1 cellular context compared by ENCODE assay signal in the genomic region with DNA sequence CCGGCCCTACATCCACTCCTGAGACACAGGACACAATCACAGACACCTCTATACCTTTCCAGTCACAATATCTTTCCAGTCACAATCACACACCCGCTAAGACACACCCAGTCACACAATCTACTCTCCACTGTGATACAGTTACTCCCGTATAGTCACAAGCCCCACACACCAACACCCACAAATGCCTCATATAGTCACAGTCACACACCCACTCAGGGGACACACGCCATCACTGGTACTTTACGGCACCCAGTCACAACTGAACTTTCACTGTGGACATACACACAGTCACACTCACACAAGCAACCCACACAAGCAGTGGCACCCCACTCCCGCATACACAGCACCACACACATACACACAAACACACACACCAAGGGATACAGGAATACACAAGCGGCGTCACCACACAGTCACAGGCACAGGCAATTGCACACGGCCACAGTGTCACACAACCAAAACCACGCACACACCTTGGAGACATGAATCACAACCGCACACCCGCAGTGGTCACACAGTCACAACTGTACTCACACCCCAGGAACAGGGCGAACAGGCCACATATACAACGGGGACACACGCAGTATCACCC.
TF ChIP-seq lines count a peak whose summit lies in the region.

No MANE protein-coding gene starts in this region.

TF ChIP-seq in HepG2, 621 proteins besides CTCF, POLR2A, EP300 and RAD21 (continued from another document and continues in another):
- TF ChIP-seq, protein P1, sequence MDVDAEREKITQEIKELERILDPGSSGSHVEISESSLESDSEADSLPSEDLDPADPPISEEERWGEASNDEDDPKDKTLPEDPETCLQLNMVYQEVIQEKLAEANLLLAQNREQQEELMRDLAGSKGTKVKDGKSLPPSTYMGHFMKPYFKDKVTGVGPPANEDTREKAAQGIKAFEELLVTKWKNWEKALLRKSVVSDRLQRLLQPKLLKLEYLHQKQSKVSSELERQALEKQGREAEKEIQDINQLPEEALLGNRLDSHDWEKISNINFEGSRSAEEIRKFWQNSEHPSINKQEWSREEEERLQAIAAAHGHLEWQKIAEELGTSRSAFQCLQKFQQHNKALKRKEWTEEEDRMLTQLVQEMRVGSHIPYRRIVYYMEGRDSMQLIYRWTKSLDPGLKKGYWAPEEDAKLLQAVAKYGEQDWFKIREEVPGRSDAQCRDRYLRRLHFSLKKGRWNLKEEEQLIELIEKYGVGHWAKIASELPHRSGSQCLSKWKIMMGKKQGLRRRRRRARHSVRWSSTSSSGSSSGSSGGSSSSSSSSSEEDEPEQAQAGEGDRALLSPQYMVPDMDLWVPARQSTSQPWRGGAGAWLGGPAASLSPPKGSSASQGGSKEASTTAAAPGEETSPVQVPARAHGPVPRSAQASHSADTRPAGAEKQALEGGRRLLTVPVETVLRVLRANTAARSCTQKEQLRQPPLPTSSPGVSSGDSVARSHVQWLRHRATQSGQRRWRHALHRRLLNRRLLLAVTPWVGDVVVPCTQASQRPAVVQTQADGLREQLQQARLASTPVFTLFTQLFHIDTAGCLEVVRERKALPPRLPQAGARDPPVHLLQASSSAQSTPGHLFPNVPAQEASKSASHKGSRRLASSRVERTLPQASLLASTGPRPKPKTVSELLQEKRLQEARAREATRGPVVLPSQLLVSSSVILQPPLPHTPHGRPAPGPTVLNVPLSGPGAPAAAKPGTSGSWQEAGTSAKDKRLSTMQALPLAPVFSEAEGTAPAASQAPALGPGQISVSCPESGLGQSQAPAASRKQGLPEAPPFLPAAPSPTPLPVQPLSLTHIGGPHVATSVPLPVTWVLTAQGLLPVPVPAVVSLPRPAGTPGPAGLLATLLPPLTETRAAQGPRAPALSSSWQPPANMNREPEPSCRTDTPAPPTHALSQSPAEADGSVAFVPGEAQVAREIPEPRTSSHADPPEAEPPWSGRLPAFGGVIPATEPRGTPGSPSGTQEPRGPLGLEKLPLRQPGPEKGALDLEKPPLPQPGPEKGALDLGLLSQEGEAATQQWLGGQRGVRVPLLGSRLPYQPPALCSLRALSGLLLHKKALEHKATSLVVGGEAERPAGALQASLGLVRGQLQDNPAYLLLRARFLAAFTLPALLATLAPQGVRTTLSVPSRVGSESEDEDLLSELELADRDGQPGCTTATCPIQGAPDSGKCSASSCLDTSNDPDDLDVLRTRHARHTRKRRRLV (CRISPR knock-in tag; IDR thresholded peaks at IDR 0.05): no peak
- 0 out of 2 replicates have a peak, but pooled peaks have one; percentile 29 for TF ChIP-seq SP1 (IDR thresholded peaks at IDR 0.05)
- TF ChIP-seq SP1 (CRISPR knock-in tag; IDR thresholded peaks at IDR 0.05): no peak
- no peak for TF ChIP-seq ZFP37 (CRISPR knock-in tag; IDR thresholded peaks at IDR 0.05; ENCODE audit: borderline replicate concordance)
- no peak for TF ChIP-seq PPARG (CRISPR knock-in tag; conservative IDR thresholded peaks at IDR 0.05)
- no peak for TF ChIP-seq PCBP2 (optimal IDR thresholded peaks at IDR 0.05; ENCODE audit: low read depth, low read length, poor library complexity, severe bottlenecking)
- TF ChIP-seq, protein P2, sequence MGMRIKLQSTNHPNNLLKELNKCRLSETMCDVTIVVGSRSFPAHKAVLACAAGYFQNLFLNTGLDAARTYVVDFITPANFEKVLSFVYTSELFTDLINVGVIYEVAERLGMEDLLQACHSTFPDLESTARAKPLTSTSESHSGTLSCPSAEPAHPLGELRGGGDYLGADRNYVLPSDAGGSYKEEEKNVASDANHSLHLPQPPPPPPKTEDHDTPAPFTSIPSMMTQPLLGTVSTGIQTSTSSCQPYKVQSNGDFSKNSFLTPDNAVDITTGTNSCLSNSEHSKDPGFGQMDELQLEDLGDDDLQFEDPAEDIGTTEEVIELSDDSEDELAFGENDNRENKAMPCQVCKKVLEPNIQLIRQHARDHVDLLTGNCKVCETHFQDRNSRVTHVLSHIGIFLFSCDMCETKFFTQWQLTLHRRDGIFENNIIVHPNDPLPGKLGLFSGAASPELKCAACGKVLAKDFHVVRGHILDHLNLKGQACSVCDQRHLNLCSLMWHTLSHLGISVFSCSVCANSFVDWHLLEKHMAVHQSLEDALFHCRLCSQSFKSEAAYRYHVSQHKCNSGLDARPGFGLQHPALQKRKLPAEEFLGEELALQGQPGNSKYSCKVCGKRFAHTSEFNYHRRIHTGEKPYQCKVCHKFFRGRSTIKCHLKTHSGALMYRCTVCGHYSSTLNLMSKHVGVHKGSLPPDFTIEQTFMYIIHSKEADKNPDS (CRISPR knock-in tag; IDR thresholded peaks at IDR 0.05): no peak
- TF ChIP-seq ZMYM3 (CRISPR knock-in tag; IDR thresholded peaks at IDR 0.05): no peak
- TF ChIP-seq SALL2 (CRISPR knock-in tag; IDR thresholded peaks at IDR 0.05): no peak
- no peak for TF ChIP-seq DMAP1 (CRISPR knock-in tag; IDR thresholded peaks at IDR 0.05)
- TF ChIP-seq FOXK2 (IDR thresholded peaks at IDR 0.05): no peak
- TF ChIP-seq ZNF460 (CRISPR knock-in tag; IDR thresholded peaks at IDR 0.05; ENCODE audit: borderline replicate concordance): no peak
- no peak for TF ChIP-seq HMG20B (CRISPR knock-in tag; conservative IDR thresholded peaks at IDR 0.05)
- TF ChIP-seq, protein P3, sequence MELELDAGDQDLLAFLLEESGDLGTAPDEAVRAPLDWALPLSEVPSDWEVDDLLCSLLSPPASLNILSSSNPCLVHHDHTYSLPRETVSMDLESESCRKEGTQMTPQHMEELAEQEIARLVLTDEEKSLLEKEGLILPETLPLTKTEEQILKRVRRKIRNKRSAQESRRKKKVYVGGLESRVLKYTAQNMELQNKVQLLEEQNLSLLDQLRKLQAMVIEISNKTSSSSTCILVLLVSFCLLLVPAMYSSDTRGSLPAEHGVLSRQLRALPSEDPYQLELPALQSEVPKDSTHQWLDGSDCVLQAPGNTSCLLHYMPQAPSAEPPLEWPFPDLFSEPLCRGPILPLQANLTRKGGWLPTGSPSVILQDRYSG (CRISPR knock-in tag; IDR thresholded peaks at IDR 0.05): no peak
- no peak for TF ChIP-seq NRL (CRISPR knock-in tag; IDR thresholded peaks at IDR 0.05; ENCODE audit: borderline replicate concordance)
- TF ChIP-seq, protein P4, sequence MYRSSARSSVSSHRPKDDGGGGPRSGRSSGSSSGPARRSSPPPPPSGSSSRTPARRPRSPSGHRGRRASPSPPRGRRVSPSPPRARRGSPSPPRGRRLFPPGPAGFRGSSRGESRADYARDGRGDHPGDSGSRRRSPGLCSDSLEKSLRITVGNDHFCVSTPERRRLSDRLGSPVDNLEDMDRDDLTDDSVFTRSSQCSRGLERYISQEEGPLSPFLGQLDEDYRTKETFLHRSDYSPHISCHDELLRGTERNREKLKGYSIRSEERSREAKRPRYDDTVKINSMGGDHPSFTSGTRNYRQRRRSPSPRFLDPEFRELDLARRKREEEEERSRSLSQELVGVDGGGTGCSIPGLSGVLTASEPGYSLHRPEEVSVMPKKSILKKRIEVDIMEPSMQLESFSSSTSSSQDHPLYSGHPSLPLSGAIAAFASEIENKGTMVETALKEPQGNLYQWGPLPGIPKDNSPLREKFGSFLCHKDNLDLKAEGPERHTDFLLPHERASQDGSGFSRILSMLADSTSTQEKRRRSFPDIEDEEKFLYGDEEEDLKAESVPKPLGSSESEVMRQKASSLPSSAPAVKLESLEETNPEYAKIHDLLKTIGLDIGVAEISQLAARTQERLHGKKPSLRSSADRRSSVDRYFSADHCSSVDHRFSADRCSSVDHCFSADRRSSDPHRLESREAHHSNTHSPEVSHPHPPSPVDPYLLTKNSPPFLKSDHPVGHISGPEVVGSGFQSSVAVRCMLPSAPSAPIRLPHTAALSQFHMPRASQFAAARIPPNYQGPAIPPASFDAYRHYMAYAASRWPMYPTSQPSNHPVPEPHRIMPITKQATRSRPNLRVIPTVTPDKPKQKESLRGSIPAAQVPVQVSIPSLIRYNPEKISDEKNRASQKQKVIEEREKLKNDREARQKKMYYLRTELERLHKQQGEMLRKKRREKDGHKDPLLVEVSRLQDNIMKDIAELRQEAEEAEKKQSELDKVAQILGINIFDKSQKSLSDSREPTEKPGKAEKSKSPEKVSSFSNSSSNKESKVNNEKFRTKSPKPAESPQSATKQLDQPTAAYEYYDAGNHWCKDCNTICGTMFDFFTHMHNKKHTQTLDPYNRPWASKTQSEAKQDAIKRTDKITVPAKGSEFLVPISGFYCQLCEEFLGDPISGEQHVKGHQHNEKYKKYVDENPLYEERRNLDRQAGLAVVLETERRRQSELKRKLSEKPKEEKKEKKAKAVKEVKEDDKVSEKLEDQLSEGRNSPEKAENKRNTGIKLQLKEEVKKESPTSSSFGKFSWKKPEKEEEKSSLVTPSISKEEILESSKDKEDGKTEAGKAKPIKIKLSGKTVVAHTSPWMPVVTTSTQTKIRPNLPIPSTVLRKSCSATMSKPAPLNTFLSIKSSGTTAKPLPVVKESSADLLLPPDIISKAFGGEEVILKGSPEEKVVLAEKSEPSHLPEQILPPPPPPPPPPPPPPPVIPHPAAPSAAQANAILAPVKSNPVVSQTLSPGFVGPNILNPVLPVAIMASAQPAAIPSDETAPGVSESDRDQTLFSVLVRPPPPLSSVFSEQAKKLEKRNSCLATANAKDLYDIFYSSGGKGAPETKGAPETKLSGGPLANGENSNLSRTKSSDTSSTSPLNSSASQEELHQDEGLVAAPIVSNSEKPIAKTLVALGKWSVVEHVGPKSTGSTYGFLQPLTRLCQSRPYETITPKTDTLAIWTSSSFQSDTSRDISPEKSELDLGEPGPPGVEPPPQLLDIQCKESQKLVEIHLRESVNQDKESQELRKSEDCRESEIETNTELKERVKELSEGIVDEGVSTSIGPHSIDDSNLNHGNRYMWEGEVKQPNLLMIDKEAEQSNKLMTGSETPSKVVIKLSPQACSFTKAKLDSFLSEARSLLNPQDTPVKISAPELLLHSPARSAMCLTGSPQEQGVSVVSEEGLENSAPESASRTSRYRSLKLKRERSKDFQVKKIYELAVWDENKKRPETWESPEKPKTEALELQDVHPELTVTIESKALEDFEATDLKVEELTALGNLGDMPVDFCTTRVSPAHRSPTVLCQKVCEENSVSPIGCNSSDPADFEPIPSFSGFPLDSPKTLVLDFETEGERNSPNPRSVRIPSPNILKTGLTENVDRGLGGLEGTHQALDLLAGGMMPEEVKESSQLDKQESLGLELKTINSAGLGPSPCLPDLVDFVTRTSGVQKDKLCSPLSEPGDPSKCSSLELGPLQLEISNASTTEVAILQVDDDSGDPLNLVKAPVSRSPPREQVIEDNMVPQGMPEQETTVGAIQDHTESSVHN (CRISPR knock-in tag; IDR thresholded peaks at IDR 0.05): peak; percentile 56; the same call in 1 of the 2 replicates
- TF ChIP-seq, protein P5, sequence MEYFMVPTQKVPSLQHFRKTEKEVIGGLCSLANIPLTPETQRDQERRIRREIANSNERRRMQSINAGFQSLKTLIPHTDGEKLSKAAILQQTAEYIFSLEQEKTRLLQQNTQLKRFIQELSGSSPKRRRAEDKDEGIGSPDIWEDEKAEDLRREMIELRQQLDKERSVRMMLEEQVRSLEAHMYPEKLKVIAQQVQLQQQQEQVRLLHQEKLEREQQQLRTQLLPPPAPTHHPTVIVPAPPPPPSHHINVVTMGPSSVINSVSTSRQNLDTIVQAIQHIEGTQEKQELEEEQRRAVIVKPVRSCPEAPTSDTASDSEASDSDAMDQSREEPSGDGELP (IDR thresholded peaks at IDR 0.05; ENCODE audit: borderline replicate concordance, low read depth): no peak
- TF ChIP-seq NFYB (CRISPR knock-in tag; IDR thresholded peaks at IDR 0.05): no peak
- TF ChIP-seq PRPF4 (IDR thresholded peaks at IDR 0.05; ENCODE audit: low read depth, low read length, poor library complexity, severe bottlenecking): no peak
- TF ChIP-seq, protein P6, sequence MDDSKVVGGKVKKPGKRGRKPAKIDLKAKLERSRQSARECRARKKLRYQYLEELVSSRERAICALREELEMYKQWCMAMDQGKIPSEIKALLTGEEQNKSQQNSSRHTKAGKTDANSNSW (CRISPR knock-in tag; IDR thresholded peaks at IDR 0.05; ENCODE audit: borderline replicate concordance): 0 out of 2 replicates have a peak, but pooled peaks have one; percentile 13
- TF ChIP-seq KLF6 (CRISPR knock-in tag; IDR thresholded peaks at IDR 0.05): no peak
- TF ChIP-seq, protein P7, sequence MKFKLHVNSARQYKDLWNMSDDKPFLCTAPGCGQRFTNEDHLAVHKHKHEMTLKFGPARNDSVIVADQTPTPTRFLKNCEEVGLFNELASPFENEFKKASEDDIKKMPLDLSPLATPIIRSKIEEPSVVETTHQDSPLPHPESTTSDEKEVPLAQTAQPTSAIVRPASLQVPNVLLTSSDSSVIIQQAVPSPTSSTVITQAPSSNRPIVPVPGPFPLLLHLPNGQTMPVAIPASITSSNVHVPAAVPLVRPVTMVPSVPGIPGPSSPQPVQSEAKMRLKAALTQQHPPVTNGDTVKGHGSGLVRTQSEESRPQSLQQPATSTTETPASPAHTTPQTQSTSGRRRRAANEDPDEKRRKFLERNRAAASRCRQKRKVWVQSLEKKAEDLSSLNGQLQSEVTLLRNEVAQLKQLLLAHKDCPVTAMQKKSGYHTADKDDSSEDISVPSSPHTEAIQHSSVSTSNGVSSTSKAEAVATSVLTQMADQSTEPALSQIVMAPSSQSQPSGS (CRISPR knock-in tag; IDR thresholded peaks at IDR 0.05): no peak
- peak; percentile 50; the same call in 1 of the 2 replicates for TF ChIP-seq CREB1 (IDR thresholded peaks at IDR 0.05)
- no peak for TF ChIP-seq CREB1 (CRISPR knock-in tag; IDR thresholded peaks at IDR 0.05)
- TF ChIP-seq TAF15 (IDR thresholded peaks at IDR 0.05; ENCODE audit: low read depth, low read length, poor library complexity, severe bottlenecking): no peak
- TF ChIP-seq TBP (CRISPR knock-in tag; IDR thresholded peaks at IDR 0.05): no peak
- TF ChIP-seq CAMTA2 (CRISPR knock-in tag; IDR thresholded peaks at IDR 0.05; ENCODE audit: borderline replicate concordance): 0 out of 2 replicates have a peak, but pooled peaks have one; percentile 48
- TF ChIP-seq, protein P8, sequence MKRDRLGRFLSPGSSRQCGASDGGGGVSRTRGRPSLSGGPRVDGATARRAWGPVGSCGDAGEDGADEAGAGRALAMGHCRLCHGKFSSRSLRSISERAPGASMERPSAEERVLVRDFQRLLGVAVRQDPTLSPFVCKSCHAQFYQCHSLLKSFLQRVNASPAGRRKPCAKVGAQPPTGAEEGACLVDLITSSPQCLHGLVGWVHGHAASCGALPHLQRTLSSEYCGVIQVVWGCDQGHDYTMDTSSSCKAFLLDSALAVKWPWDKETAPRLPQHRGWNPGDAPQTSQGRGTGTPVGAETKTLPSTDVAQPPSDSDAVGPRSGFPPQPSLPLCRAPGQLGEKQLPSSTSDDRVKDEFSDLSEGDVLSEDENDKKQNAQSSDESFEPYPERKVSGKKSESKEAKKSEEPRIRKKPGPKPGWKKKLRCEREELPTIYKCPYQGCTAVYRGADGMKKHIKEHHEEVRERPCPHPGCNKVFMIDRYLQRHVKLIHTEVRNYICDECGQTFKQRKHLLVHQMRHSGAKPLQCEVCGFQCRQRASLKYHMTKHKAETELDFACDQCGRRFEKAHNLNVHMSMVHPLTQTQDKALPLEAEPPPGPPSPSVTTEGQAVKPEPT (CRISPR knock-in tag; IDR thresholded peaks at IDR 0.05; ENCODE audit: low read depth): no peak
- no peak for TF ChIP-seq HIVEP1 (CRISPR knock-in tag; IDR thresholded peaks at IDR 0.05)
